Comparison of ENCODE assay signal across 14 cellular contexts in the genomic region with DNA sequence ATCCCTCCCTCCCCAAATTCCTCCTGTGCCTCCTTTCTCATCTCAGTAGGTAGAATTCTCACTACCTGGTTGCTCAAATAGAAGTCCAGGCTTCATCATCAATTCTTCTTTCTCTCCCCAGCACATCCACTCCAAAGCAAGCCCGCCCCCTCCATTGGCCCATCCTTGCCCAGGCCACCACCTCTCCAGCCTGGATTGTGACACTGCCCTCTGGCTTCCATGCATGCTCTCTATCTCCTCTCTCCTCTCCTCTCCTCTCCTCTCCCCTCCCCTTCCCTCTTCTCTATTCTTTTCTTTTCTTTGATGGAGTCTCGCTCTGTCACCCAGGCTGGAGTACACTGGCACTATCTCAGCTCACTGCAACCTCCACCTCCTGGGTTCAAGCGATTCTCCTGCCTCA.
DNase-seq lines count a peak whose midpoint lies in the region; ATAC-seq, FAIRE-seq and TF ChIP-seq lines count a peak whose summit lies in the region.
"Had no signal": no experiment of that assay in that cellular context is flagged by ENCODE, and none has a peak within 500 bp of the region (broad histone marks: within the 10 kb centered on the region; RNA-seq: fewer than 3 reads in every experiment).

No MANE protein-coding gene starts in this region.

- H3K36me3 ChIP-seq in HCT116 (ENCODE audit: control insufficient read depth in 1 of 2, insufficient read depth in 2 of 2, low read length in 2 of 2), result no peaks in the 10 kb centered on the region
- H3K36me3 ChIP-seq in K562 (ENCODE audit: control insufficient read depth, insufficient read depth, low read length), result no peaks in the 10 kb centered on the region
- no peaks in the 10 kb centered on the region for H3K36me3 ChIP-seq in mesendoderm (ENCODE audit: control insufficient read depth, insufficient read depth, low read length)
- no peaks in the 10 kb centered on the region for H3K36me3 ChIP-seq in stomach
- H3K36me3 ChIP-seq: BE2C had no signal

- H4K20me1 ChIP-seq in HCT116 (ENCODE audit: insufficient read depth) (no peaks in the 10 kb centered on the region), K562 (replicated peaks; ENCODE audit: control insufficient read depth, insufficient read depth, low read length) (no peaks in the 10 kb centered on the region)

- H3K27ac ChIP-seq in HCT116 (ENCODE audit: low read depth, low read length), result no peak overlapping the region
- H3K27ac ChIP-seq in K562 (ENCODE audit: extremely low read depth, low read depth, low read length), result no peak overlapping the region
- no peak overlapping the region for H3K27ac ChIP-seq in mesendoderm (ENCODE audit: low read depth, low read length)
- H3K27ac ChIP-seq in stomach, result no peak overlapping the region

- no peak overlapping the region for H3K23ac ChIP-seq in mesendoderm (ENCODE audit: low read length)

- H3K9me3 ChIP-seq in HCT116 (ENCODE audit: control insufficient read depth in 1 of 2, insufficient read depth in 1 of 2, low read depth in 1 of 2, low read length in 2 of 2) (no peaks in the 10 kb centered on the region), K562 (replicated peaks; ENCODE audit: control insufficient read depth, insufficient read depth, low read depth, low read length) (no peaks in the 10 kb centered on the region), stomach (no peaks in the 10 kb centered on the region)
- H3K9me3 ChIP-seq: BE2C had no signal

- no peak overlapping the region for H2BK120ac ChIP-seq in mesendoderm (ENCODE audit: low read depth, low read length)

- in situ Hi-C loops in K562 (cut with MboI), result no loop called here

- WGBS in K562 (ENCODE audit: insufficient coverage, low coverage, missing lambda C conversion rate), result 77% methylated on average over 3 of the region's 3 CpGs
- WGBS in mesendoderm (ENCODE audit: extremely low coverage, insufficient coverage, low lambda C conversion rate), result no CpG with 5 or more reads among the region's 3 CpGs
- WGBS in stomach, 5 donors, result 96 to 100% (median 97%) methylated on average over 2 to 3 of the region's 3 CpGs

- H2BK15ac ChIP-seq in mesendoderm (replicated peaks; ENCODE audit: low read depth), result no peak overlapping the region

- H2AFZ ChIP-seq in HCT116 (ENCODE audit: low read depth, low read length, poor library complexity, severe bottlenecking) (no peak overlapping the region), K562 (ENCODE audit: low read depth, low read length) (no peak overlapping the region)

- CTCF ChIA-PET in HCT116 (lab: Charles Lee), result no interaction called here
- CTCF ChIA-PET in K562 (lab: Yijun Ruan, JAX; ENCODE audit: low intra/inter-chr PET ratio), result no interaction called here

- TF ChIP-seq RAD21 in HCT116 (IDR thresholded peaks at IDR 0.05; ENCODE audit: low read depth) (0 out of 2 replicates have a peak, but pooled peaks have one; percentile 19), K562 (CRISPR knock-in tag; conservative IDR thresholded peaks at IDR 0.05 in 1 of 2, IDR thresholded peaks at IDR 0.05 in 1 of 2) (no peak)

- H3K79me2 ChIP-seq in HCT116 (ENCODE audit: insufficient read depth, low read length), result no peaks in the 10 kb centered on the region
- H3K79me2 ChIP-seq in K562 (ENCODE audit: control insufficient read depth, insufficient read depth, low read length), result no peaks in the 10 kb centered on the region
- H3K79me2 ChIP-seq in mesendoderm (ENCODE audit: control insufficient read depth, insufficient read depth, low read length), result no peaks in the 10 kb centered on the region

- H3K27me3 ChIP-seq in HCT116 (ENCODE audit: insufficient read depth, low read length) (no peaks in the 10 kb centered on the region), K562 (ENCODE audit: control insufficient read depth in 2 of 2, insufficient read depth in 2 of 2, low read length in 2 of 2) (no peaks in the 10 kb centered on the region), mesendoderm (ENCODE audit: insufficient read depth, low read length, poor library complexity) (no peaks in the 10 kb centered on the region), stomach (peaks cover 0 to 1% (median 0%) of the 10 kb centered on the region in 3 donors)
- H3K27me3 ChIP-seq: BE2C had no signal

- H3K4me3 ChIP-seq in HCT116 (replicated peaks in 1 of 2; ENCODE audit: low read depth in 1 of 2, low read length in 2 of 2) (no peak overlapping the region), K562 (no peak overlapping the region), mesendoderm (ENCODE audit: low read length) (no peak overlapping the region), stomach (no peak overlapping the region)

- POLR2A ChIA-PET in HCT116 (lab: Charles Lee) (no interaction called here), K562 (lab: Yijun Ruan, JAX) (interaction anchor here (1.2 kb wide), 1 partner anchor 12 kb away, joined by 3 read pairs; no protein-coding TSS in a partner anchor)

- DNase-seq in AG08396 (ENCODE audit: low spot score) (peak; percentile 5), HCT116 (ENCODE audit: low read depth, low spot score) (no peak), K562 (ENCODE audit: extremely low read depth in 1 of 4, low spot score in 3 of 4) (peak in 2 of 4 experiments; percentile 27 to 38), mesendoderm (peak; percentile 63), stomach (no peak), NCI-H146 (lab: John Stamatoyannopoulos, UW) (no peak)
- DNase-seq: BE2C; CD4-positive, alpha-beta T cell; NCI-H1092 treated with DMSO at 0.1 percent for 48 hours; NCI-H1694 treated with DMSO at 0.1 percent for 48 hours; NCI-H2107; NCI-H446 treated with DMSO at 0.1 percent for 48 hours had no signal

- no peak for TF ChIP-seq EP300 in K562 (IDR thresholded peaks at IDR 0.05; ENCODE audit: low read length)
- TF ChIP-seq EP300 in stomach (IDR thresholded peaks at IDR 0.05), result no peak

- H3K4me2 ChIP-seq in HCT116 (ENCODE audit: low read length) (no peak overlapping the region), K562 (ENCODE audit: insufficient read depth, low read length) (no peak overlapping the region), mesendoderm (ENCODE audit: low read length) (no peak overlapping the region)

- H3K4ac ChIP-seq in mesendoderm (ENCODE audit: low read depth, low read length), result no peak overlapping the region

- H3K9me1 ChIP-seq in K562 (ENCODE audit: control insufficient read depth, insufficient read depth, low read length), result no peaks in the 10 kb centered on the region

- FAIRE-seq in K562 (lab: Jason Lieb, UNC), result no peak
- FAIRE-seq: H54 had no signal

- no peak overlapping the region for H3K56ac ChIP-seq in mesendoderm (ENCODE audit: low read length)

- H3K4me1 ChIP-seq in HCT116 (ENCODE audit: control insufficient read depth in 1 of 2, insufficient read depth in 2 of 2, low read length in 2 of 2), result no peaks in the 10 kb centered on the region
- peaks cover 4 to 17% of the 10 kb centered on the region in 2 experiments; a peak in 3 of 5 replicates for H3K4me1 ChIP-seq in K562 (replicated peaks in 1 of 2; ENCODE audit: control insufficient read depth in 2 of 2, insufficient read depth in 2 of 2, low read length in 2 of 2)
- H3K4me1 ChIP-seq in mesendoderm (ENCODE audit: control insufficient read depth, low read depth, low read length), result no peaks in the 10 kb centered on the region
- H3K4me1 ChIP-seq in stomach, result peaks cover 0 to 20% (median 13%) of the 10 kb centered on the region in 4 donors

- no peaks in the 10 kb centered on the region for H3K9me2 ChIP-seq in HCT116 (ENCODE audit: insufficient read depth)

- no peak overlapping the region for H2BK5ac ChIP-seq in mesendoderm (ENCODE audit: low read length)

- RAD21 ChIA-PET in HCT116 (lab: Charles Lee; ENCODE audit: low non-redundant PET in 1 of 2, low total read pairs in 2 of 2, uncharacterized antibody in 2 of 2, unreplicated experiment in 2 of 2), result no interaction called here

- BruUV-seq in HCT116 (replicated peaks; lab: Mats Ljungman, UMichigan) (no TSS peak), K562 (replicated peaks; lab: Mats Ljungman, UMichigan) (no TSS peak)

- ATAC-seq in HCT116, result peak; percentile 74
- peak; percentile 60; the same call in 2 of the 3 replicates for ATAC-seq in K562
- ATAC-seq in GM21737 (IDR thresholded peaks at IDR 0.05; ENCODE audit: unreplicated experiment), result no peak

- no peak overlapping the region for H4K5ac ChIP-seq in mesendoderm (ENCODE audit: low read length)

- intact Hi-C loops in HCT116 (cut with micrococcal nuclease) (no loop called here), K562 (cut with micrococcal nuclease) (no loop called here), stomach (cut with DNase I; ENCODE audit: low total_unique reads) (no loop called here)

- H4K8ac ChIP-seq in mesendoderm (ENCODE audit: low read depth, low read length), result no peak overlapping the region

- H2AK5ac ChIP-seq in mesendoderm (ENCODE audit: low read length), result no peak overlapping the region

- H3K9ac ChIP-seq in HCT116 (ENCODE audit: low read length) (no peak overlapping the region), K562 (ENCODE audit: insufficient read depth in 1 of 2, low read depth in 2 of 2, low read length in 2 of 2) (no peak overlapping the region), mesendoderm (ENCODE audit: low read length) (no peak overlapping the region)

- no peak overlapping the region for H3K18ac ChIP-seq in mesendoderm (ENCODE audit: low read length)

- no peaks in the 10 kb centered on the region for H3K79me1 ChIP-seq in mesendoderm (ENCODE audit: low read length)

- TF ChIP-seq POLR2A in HCT116 (IDR thresholded peaks at IDR 0.05; ENCODE audit: borderline replicate concordance, extremely low read depth, insufficient read depth, insufficient read length) (no peak), K562 (conservative IDR thresholded peaks at IDR 0.05) (no peak), stomach (IDR thresholded peaks at IDR 0.05) (no peak)

- TF ChIP-seq CTCF in HCT116 (IDR thresholded peaks at IDR 0.05 in 2 of 3, conservative IDR thresholded peaks at IDR 0.05 in 1 of 3; ENCODE audit: borderline replicate concordance in 1 of 3, insufficient read depth in 1 of 3, low read depth in 2 of 3, low read length in 2 of 3) (no peak), K562 (IDR thresholded peaks at IDR 0.05 in 2 of 3, conservative IDR thresholded peaks at IDR 0.05 in 1 of 3; ENCODE audit: insufficient read depth in 2 of 3, low read depth in 1 of 3, low read length in 3 of 3) (peak in 1 of 3 experiments; percentile 15; a peak in 1 of 6 replicates), stomach (IDR thresholded peaks at IDR 0.05) (no peak)

TF ChIP-seq in HCT116, 20 proteins besides CTCF, POLR2A, EP300 and RAD21 (continues in another document):
- TF ChIP-seq CEBPB (IDR thresholded peaks at IDR 0.05; ENCODE audit: low read depth) (no peak), ZFX (IDR thresholded peaks at IDR 0.05) (no peak), EZH2phosphoT487 (IDR thresholded peaks at IDR 0.05; ENCODE audit: borderline replicate concordance) (no peak), SIN3A (IDR thresholded peaks at IDR 0.05; ENCODE audit: low read depth) (no peak), TCF7L2 (IDR thresholded peaks at IDR 0.05; ENCODE audit: borderline replicate concordance, extremely low read depth, insufficient read depth, insufficient read length) (no peak)

TF ChIP-seq in K562, 482 proteins besides CTCF, POLR2A, EP300 and RAD21:
- TF ChIP-seq MEF2D (tag; conservative IDR thresholded peaks at IDR 0.05; ENCODE audit: low read depth) (no peak), PCBP1 (IDR thresholded peaks at IDR 0.05; ENCODE audit: low read depth, low read length, poor library complexity, severe bottlenecking) (peak; percentile 45), RFX1 (IDR thresholded peaks at IDR 0.05) (no peak), KDM1A (IDR thresholded peaks at IDR 0.05) (peak in 1 of 2 experiments; percentile 84; a peak in 1 of 4 replicates)

Comparison
In these comparisons a context has a peak if more than half of its experiments do, and no peak if none do; other contexts are left out.
1. DNase-seq: peak in AG08396 (single experiment) and mesendoderm (single experiment); none in HCT116 (single experiment), stomach (single experiment) and NCI-H146 (single experiment).